ENCODE assay signal across 25 cellular contexts in the genomic region with DNA sequence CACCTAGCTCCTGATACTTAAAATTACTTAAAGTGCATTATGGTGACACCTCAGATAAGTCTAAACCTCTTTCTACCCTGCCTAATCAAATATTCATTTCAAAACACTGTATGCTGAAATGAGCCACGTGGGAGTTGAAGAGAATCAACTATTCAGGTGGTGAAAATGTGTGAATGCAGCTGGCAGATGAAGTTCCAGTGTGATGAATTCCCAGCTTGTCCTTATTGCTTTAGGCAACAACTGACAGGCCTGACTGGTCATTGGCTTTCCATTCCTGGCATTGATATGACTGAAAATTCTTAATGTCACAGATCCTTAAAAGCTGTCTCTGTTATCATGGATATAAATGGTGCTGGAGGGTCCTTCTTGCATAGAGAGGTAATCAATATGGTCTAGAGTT.
"Had no signal": no experiment of that assay in that cellular context is flagged by ENCODE, and none has a peak within 500 bp of the region (broad histone marks: within the 10 kb centered on the region; RNA-seq: fewer than 3 reads in every experiment).

No MANE protein-coding gene starts in this region.

- H3K4me3 ChIP-seq: esophagus muscularis mucosa, heart right ventricle, lower lobe of right lung, pancreas, right atrium auricular region, smooth muscle cell, suprapubic skin, transverse colon had no signal

- DNase-seq: cerebellar nuclear complex; cortex of kidney; foreskin keratinocyte; glutamatergic neuron; heart right ventricle; hippocampal formation; immature natural killer cell; left ventricle myocardium superior; lower lobe of right lung; natural killer cell; pancreas; stimulated activated CD4-positive, alpha-beta T cell treated with anti-CD3 and anti-CD28 coated beads, Interleukin-12 subunit alpha, Interleukin-12 subunit beta, amount 100 ng/mL, for 4 hours; stimulated activated CD4-positive, alpha-beta T cell treated with anti-CD3 and anti-CD28 coated beads, Interleukin-1b, Interleukin-23, amount 100 ng/mL, for 48 hours; stimulated activated CD4-positive, alpha-beta T cell treated with anti-CD3 and anti-CD28 coated beads, Interleukin-4, amount 100 ng/mL, for 1 hour; stimulated activated CD8-positive, alpha-beta memory T cell treated with anti-CD3 and anti-CD28 coated beads, Interleukin-4, amount 100 ng/mL, for 48 hours; stimulated activated naive CD4-positive, alpha-beta T cell; stimulated activated naive CD8-positive, alpha-beta T cell treated with anti-CD3 and anti-CD28 coated beads, Interleukin-15, amount 100 ng/mL, for 72 hours; transverse colon had no signal

- H3K27ac ChIP-seq: esophagus muscularis mucosa, foreskin keratinocyte, heart right ventricle, lower lobe of right lung, neutrophil, pancreas, right atrium auricular region, suprapubic skin, transverse colon had no signal

- H3K4me1 ChIP-seq: foreskin keratinocyte, heart right ventricle, lower lobe of right lung, pancreas, right atrium auricular region, suprapubic skin, transverse colon had no signal

- ATAC-seq: foreskin keratinocyte; heart right ventricle; left ventricle myocardium superior; lower lobe of right lung; natural killer cell; pancreas; sciatic nerve; stimulated activated naive CD8-positive, alpha-beta T cell treated with anti-CD3 and anti-CD28 coated beads, Interleukin-15, amount 100 ng/mL, for 72 hours had no signal

- H3K9me3 ChIP-seq: esophagus muscularis mucosa, neutrophil, pancreas, right atrium auricular region, suprapubic skin, transverse colon had no signal

- FAIRE-seq: keratinocyte, pancreas had no signal

- H3K4me2 ChIP-seq: smooth muscle cell had no signal
